Comparison of ENCODE assay signal across 33 cellular contexts in genomic region chr10:11828682-11829284, GRCh38. TPM values are rescaled to one million over a fixed set of nuclear protein-coding genes. Genes with fewer than 3 reads are reported as not detected.
"Had no signal": no experiment of that assay in that cellular context is flagged by ENCODE, and none has a peak within 500 bp of the region (broad histone marks: within the 10 kb centered on the region; RNA-seq: fewer than 3 reads in every experiment).

No MANE protein-coding gene starts in this region.

- ATAC-seq: activated CD4-positive, CD25-positive, alpha-beta regulatory T cell treated with anti-CD3 and anti-CD28 coated beads, Interleukin-2, amount 50 U/mL, for 24 hours; activated T-cell treated with anti-CD3 and anti-CD28 coated beads, Interleukin-2, amount 50 U/mL, for 4 hours; activated T-helper 17 cell treated with anti-CD3 and anti-CD28 coated beads, Interleukin-2, amount 50 U/mL, for 72 hours; esophagus mucosa; foreskin keratinocyte; heart left ventricle; naive thymus-derived CD8-positive, alpha-beta T cell; pancreas; psoas muscle; stimulated activated naive B cell treated with anti-CD40 and anti-IgM and Interleukin-4, amounts not matched to agents 10 μg/mL and 1 μg/mL and 100 μg/mL, for 72 hours; upper lobe of right lung had no signal

- H3K27ac ChIP-seq: brain microvascular endothelial cell, coronary artery, dorsolateral prefrontal cortex, foreskin keratinocyte, heart left ventricle, left ventricle myocardium inferior, pancreas, psoas muscle, stomach, thyroid gland, VCaP had no signal

- H3K36me3 Mint-ChIP-seq: stimulated activated naive B cell treated with anti-CD40 and anti-IgM and Interleukin-4, amounts not matched to agents 10 μg/mL and 1 μg/mL and 100 μg/mL, for 72 hours had no signal

- H3K9me3 ChIP-seq: heart left ventricle, left ventricle myocardium inferior, pancreas, psoas muscle, stomach, thyroid gland, upper lobe of right lung had no signal

- DNase-seq: activated CD4-positive, alpha-beta T cell treated with anti-CD3 and anti-CD28 coated beads for 48 hours; activated CD4-positive, alpha-beta T cell treated with anti-CD3 and anti-CD28 coated beads, Interleukin-2, amount 50 U/mL, for 48 hours; activated CD8-positive, alpha-beta memory T cell treated with anti-CD3 and anti-CD28 coated beads, Interleukin-2, amount 50 U/mL, for 48 hours; activated gamma-delta T cell treated with Interleukin-2 at 50 U/mL for 16 hours; activated naive CD4-positive, alpha-beta T cell treated with anti-CD3 and anti-CD28 coated beads, Interleukin-2, amount 50 U/mL, for 16 hours; activated T-cell treated with anti-CD3 and anti-CD28 coated beads, Interleukin-2, amount 50 U/mL, for 4 hours; amniotic stem cell; brain microvascular endothelial cell; dorsolateral prefrontal cortex; effector memory CD4-positive, alpha-beta T cell; foreskin keratinocyte; heart left ventricle; hypothalamus; left ventricle myocardium inferior; naive thymus-derived CD8-positive, alpha-beta T cell; nucleus accumbens; psoas muscle; stimulated activated CD4-positive, alpha-beta T cell treated with anti-CD3 and anti-CD28 coated beads, Interleukin-1b, Interleukin-23, amount 100 ng/mL, for 48 hours; stimulated activated CD4-positive, alpha-beta T cell treated with anti-CD3 and anti-CD28 coated beads, Interleukin-4, amount 100 ng/mL, for 4 hours; stimulated activated CD8-positive, alpha-beta memory T cell treated with anti-CD3 and anti-CD28 coated beads, Interleukin-4, amount 100 ng/mL, for 48 hours; stimulated activated naive B cell treated with anti-CD40 and anti-IgM and Interleukin-4, amounts not matched to agents 10 μg/mL and 1 μg/mL and 100 μg/mL, for 72 hours; stomach; thyroid gland; upper lobe of right lung had no signal

- H3K4me2 ChIP-seq: smooth muscle cell had no signal

- H3K27me3 ChIP-seq: brain microvascular endothelial cell, foreskin keratinocyte, pancreas, thyroid gland, upper lobe of right lung had no signal

- H3K27ac Mint-ChIP-seq: activated T-helper 17 cell treated with anti-CD3 and anti-CD28 coated beads, Interleukin-2, amount 50 U/mL, for 72 hours; naive thymus-derived CD8-positive, alpha-beta T cell; stimulated activated naive B cell treated with anti-CD40 and anti-IgM and Interleukin-4, amounts not matched to agents 10 μg/mL and 1 μg/mL and 100 μg/mL, for 72 hours had no signal

- H3K4me3 ChIP-seq: coronary artery, dorsolateral prefrontal cortex, heart left ventricle, left ventricle myocardium inferior, pancreas, psoas muscle, smooth muscle cell, stomach, thyroid gland, upper lobe of right lung had no signal

- H3K9me3 Mint-ChIP-seq: activated T-cell treated with anti-CD3 and anti-CD28 coated beads, Interleukin-2, amount 50 U/mL, for 4 hours; activated T-helper 17 cell treated with anti-CD3 and anti-CD28 coated beads, Interleukin-2, amount 50 U/mL, for 72 hours; naive thymus-derived CD8-positive, alpha-beta T cell; neural crest cell; stimulated activated naive B cell treated with anti-CD40 and anti-IgM and Interleukin-4, amounts not matched to agents 10 μg/mL and 1 μg/mL and 100 μg/mL, for 72 hours had no signal

- H3K4me3 Mint-ChIP-seq: activated T-cell treated with anti-CD3 and anti-CD28 coated beads, Interleukin-2, amount 50 U/mL, for 4 hours; activated T-helper 17 cell treated with anti-CD3 and anti-CD28 coated beads, Interleukin-2, amount 50 U/mL, for 72 hours; naive thymus-derived CD8-positive, alpha-beta T cell; neural crest cell; stimulated activated naive B cell treated with anti-CD40 and anti-IgM and Interleukin-4, amounts not matched to agents 10 μg/mL and 1 μg/mL and 100 μg/mL, for 72 hours had no signal

- H3K36me3 ChIP-seq: brain microvascular endothelial cell, heart left ventricle, left ventricle myocardium inferior, pancreas, stomach, thyroid gland, upper lobe of right lung had no signal

- H3K4me1 Mint-ChIP-seq: activated T-helper 17 cell treated with anti-CD3 and anti-CD28 coated beads, Interleukin-2, amount 50 U/mL, for 72 hours had no signal

RNA-seq across cellular contexts. Expression of gene PROSER2, which starts 5.6 kb away (rescaled TPM):
- total RNA-seq: T-helper 1 cell treated with Interleukin-12 subunit alpha and Interleukin-12 subunit beta and Interleukin-4 antibody, amounts not matched to agents 30 ng/mL and 1 ng/mL, for 36 hours had no signal
